ENCODE assay signal across 18 cellular contexts in genomic region chr3:72571052-72571451, GRCh38.
"Had no signal": no experiment of that assay in that cellular context is flagged by ENCODE, and none has a peak within 500 bp of the region (broad histone marks: within the 10 kb centered on the region; RNA-seq: fewer than 3 reads in every experiment).

No MANE protein-coding gene starts in this region.

- H3K9me3 ChIP-seq: heart right ventricle, psoas muscle, sigmoid colon had no signal

- H3K4me1 ChIP-seq: parathyroid adenoma, psoas muscle, sigmoid colon had no signal

- H3K27ac ChIP-seq: coronary artery, heart right ventricle, parathyroid adenoma, psoas muscle, sigmoid colon, skin epidermis had no signal

- H3K4me3 Mint-ChIP-seq: endodermal cell, natural killer cell, neural crest cell had no signal

- H3K9me3 Mint-ChIP-seq: endodermal cell, natural killer cell, neural crest cell had no signal

- DNase-seq: central memory CD4-positive, alpha-beta T cell; effector CD4-positive, alpha-beta T cell; endodermal cell; heart right ventricle; islet precursor cell; left cardiac atrium; mammary epithelial cell; natural killer cell; occipital lobe; psoas muscle; sigmoid colon; stimulated activated CD4-positive, alpha-beta T cell treated with anti-CD3 and anti-CD28 coated beads, Interleukin-12 subunit alpha, Interleukin-12 subunit beta, amount 100 ng/mL, for 4 hours; stimulated activated CD4-positive, alpha-beta T cell treated with anti-CD3 and anti-CD28 coated beads, Interleukin-2, amount 100 ng/mL, for 48 hours; stimulated activated naive CD4-positive, alpha-beta T cell treated with Interleukin-2 at 50 U/mL for 16 hours had no signal

- H3K36me3 ChIP-seq: heart right ventricle, sigmoid colon had no signal

- H3K4me3 ChIP-seq: coronary artery, heart right ventricle, psoas muscle, sigmoid colon, skin epidermis had no signal

- H3K27me3 ChIP-seq: sigmoid colon had no signal

- H3K27ac Mint-ChIP-seq: endodermal cell, natural killer cell had no signal

- H3K36me3 Mint-ChIP-seq: natural killer cell had no signal

- H3K9ac ChIP-seq: parathyroid adenoma had no signal

- H3K4me1 Mint-ChIP-seq: natural killer cell had no signal
